ENCODE assay signal across 8 cellular contexts in the genomic region with DNA sequence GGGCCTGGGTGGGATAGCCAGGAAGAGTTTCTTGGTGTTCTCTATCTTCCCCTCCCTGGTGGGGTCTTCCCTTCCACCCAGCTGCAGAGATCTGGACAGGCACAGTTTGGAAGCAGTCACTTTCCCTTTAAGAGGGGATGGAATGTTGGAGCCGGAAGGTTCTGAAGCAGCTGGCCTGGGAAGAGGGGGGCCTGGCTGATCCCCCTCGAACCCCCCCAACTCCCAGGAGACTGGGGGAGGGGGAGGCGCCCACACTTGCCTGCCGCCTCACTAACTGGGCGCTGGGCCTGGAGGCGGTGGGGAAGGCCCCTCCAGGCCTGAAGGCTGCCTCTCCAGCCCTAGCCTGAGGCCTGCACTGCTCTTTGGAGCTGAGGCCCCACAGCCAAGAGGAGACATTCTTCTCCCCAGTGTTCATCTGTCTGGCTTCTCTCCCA. TPM values are rescaled to one million over a fixed set of nuclear protein-coding genes. Genes with fewer than 3 reads are reported as not detected.
DNase-seq lines count a peak whose midpoint lies in the region; ATAC-seq and TF ChIP-seq lines count a peak whose summit lies in the region.

No MANE protein-coding gene starts in this region.

- H3K27ac ChIP-seq in SJCRH30 (peak overlapping the region; percentile 71; the same call in 1 of the 2 replicates), mesenchymal stem cell (ENCODE audit: low read length, poor library complexity, severe bottlenecking) (peak overlapping the region; percentile 76)

- peak overlapping the region; percentile 89 for H3K4me2 ChIP-seq in mesenchymal stem cell (ENCODE audit: low read length, poor library complexity, severe bottlenecking)

- H3K9ac ChIP-seq in mesenchymal stem cell (ENCODE audit: low read length): peak overlapping the region; percentile 97

- TF ChIP-seq CTCF in endothelial cell (IDR thresholded peaks at IDR 0.05; ENCODE audit: unreplicated experiment): no peak
- no peak for TF ChIP-seq CTCF in type B pancreatic cell (conservative IDR thresholded peaks at IDR 0.05)

- peaks cover 7% of the 10 kb centered on the region; the same call in 1 of the 2 replicates for H3K4me1 ChIP-seq in SJCRH30
- H3K4me1 ChIP-seq in mesenchymal stem cell (ENCODE audit: control insufficient read depth, insufficient read depth, low read depth, low read length): peaks cover 17% of the 10 kb centered on the region

- 0% methylated on average over 5 of the region's 6 CpGs for WGBS in mesenchymal stem cell

- no peak overlapping the region for H3K23ac ChIP-seq in mesenchymal stem cell (ENCODE audit: low read length in 2 of 2)

- peak overlapping the region in 1 of 2 experiments; percentile 70 for H2BK12ac ChIP-seq in mesenchymal stem cell (ENCODE audit: low read length in 2 of 2)

- H3K79me1 ChIP-seq in mesenchymal stem cell (replicated peaks; ENCODE audit: low read length, poor library complexity, severe bottlenecking): peaks cover 1% of the 10 kb centered on the region

- DNase-seq in activated naive CD4-positive, alpha-beta T cell treated with anti-CD3 and anti-CD28 coated beads, Interleukin-2, amount 10 ng/mL, durations not matched to agents 7 days and 5 days: no peak
- DNase-seq in activated naive CD4-positive, alpha-beta T cell treated with Interleukin-2 at 50 U/mL for 16 hours: no peak
- DNase-seq in SJCRH30 (peak; percentile 81 to 84), endothelial cell (ENCODE audit: low spot score) (peak; percentile 24), mesenchymal stem cell (peak; percentile 55), type B pancreatic cell (ENCODE audit: extremely low spot score, unreplicated experiment) (no peak)

- peaks cover 3% of the 10 kb centered on the region; the same call in 1 of the 2 replicates for H3K36me3 ChIP-seq in SJCRH30
- H3K36me3 ChIP-seq in mesenchymal stem cell (ENCODE audit: control insufficient read depth in 1 of 2, insufficient read depth in 2 of 2, low read depth in 1 of 2, low read length in 2 of 2): peaks cover 0 to 5% of the 10 kb centered on the region in 2 experiments

- no peak overlapping the region for H2AK5ac ChIP-seq in mesenchymal stem cell (ENCODE audit: low read length, severe bottlenecking)

- no peak overlapping the region for H2AFZ ChIP-seq in mesenchymal stem cell (ENCODE audit: low read depth, low read length)

- H3K9me3 ChIP-seq in SJCRH30 (replicated peaks) (no peaks in the 10 kb centered on the region), mesenchymal stem cell (ENCODE audit: control insufficient read depth, low read length) (no peaks in the 10 kb centered on the region)

- H2BK120ac ChIP-seq in mesenchymal stem cell (ENCODE audit: low read depth, low read length): no peak overlapping the region

- H2BK5ac ChIP-seq in mesenchymal stem cell (ENCODE audit: low read depth, low read length, poor library complexity, severe bottlenecking): peak overlapping the region; percentile 66

- peak overlapping the region; percentile 97 for H3K4me3 Mint-ChIP-seq in activated naive CD4-positive, alpha-beta T cell treated with anti-CD3 and anti-CD28 coated beads, Interleukin-2, amount 10 ng/mL, durations not matched to agents 7 days and 5 days
- H3K4me3 Mint-ChIP-seq in endothelial cell (ENCODE audit: unreplicated experiment) (peak overlapping the region; percentile 97), type B pancreatic cell (peak overlapping the region; percentile 98)

- H3K27me3 Mint-ChIP-seq in activated naive CD4-positive, alpha-beta T cell treated with anti-CD3 and anti-CD28 coated beads, Interleukin-2, amount 10 ng/mL, durations not matched to agents 7 days and 5 days: no peaks in the 10 kb centered on the region
- H3K27me3 Mint-ChIP-seq in endothelial cell (ENCODE audit: unreplicated experiment): peaks cover 7% of the 10 kb centered on the region
- H3K27me3 Mint-ChIP-seq in type B pancreatic cell: no peaks in the 10 kb centered on the region

- H3K36me3 Mint-ChIP-seq in activated naive CD4-positive, alpha-beta T cell treated with anti-CD3 and anti-CD28 coated beads, Interleukin-2, amount 10 ng/mL, durations not matched to agents 7 days and 5 days: peaks cover 5% of the 10 kb centered on the region
- H3K36me3 Mint-ChIP-seq in endothelial cell (ENCODE audit: low read depth, unreplicated experiment) (peaks cover 5% of the 10 kb centered on the region), type B pancreatic cell (peaks cover 3% of the 10 kb centered on the region)

- H3K18ac ChIP-seq in mesenchymal stem cell (ENCODE audit: low read depth in 1 of 2, low read length in 2 of 2): peak overlapping the region; percentile 95 to 99

- H3K4ac ChIP-seq in mesenchymal stem cell (ENCODE audit: low read depth in 1 of 2, low read length in 2 of 2): peak overlapping the region; percentile 39 to 89

- H3K27ac Mint-ChIP-seq in activated naive CD4-positive, alpha-beta T cell treated with anti-CD3 and anti-CD28 coated beads, Interleukin-2, amount 10 ng/mL, durations not matched to agents 7 days and 5 days: peak overlapping the region; percentile 79
- H3K27ac Mint-ChIP-seq in endothelial cell (ENCODE audit: unreplicated experiment) (peak overlapping the region; percentile 88), type B pancreatic cell (peak overlapping the region; percentile 88)

- H2BK15ac ChIP-seq in mesenchymal stem cell (ENCODE audit: low read depth, poor library complexity, severe bottlenecking): peak overlapping the region; percentile 68

- CTCF ChIA-PET in activated naive CD4-positive, alpha-beta T cell treated with anti-CD3 and anti-CD28 coated beads, Interleukin-2, amount 10 ng/mL, durations not matched to agents 7 days and 5 days (lab: Charles Lee): interaction anchor here (1.1 to 1.5 kb wide), 2 partner anchors 10 to 93 kb away, joined by 3 read pairs; a partner anchor contains a TSS

- no peaks in the 10 kb centered on the region for H3K9me3 Mint-ChIP-seq in activated naive CD4-positive, alpha-beta T cell treated with anti-CD3 and anti-CD28 coated beads, Interleukin-2, amount 10 ng/mL, durations not matched to agents 7 days and 5 days
- no peaks in the 10 kb centered on the region for H3K9me3 Mint-ChIP-seq in endothelial cell (ENCODE audit: unreplicated experiment)
- no peaks in the 10 kb centered on the region for H3K9me3 Mint-ChIP-seq in type B pancreatic cell

- H4K8ac ChIP-seq in mesenchymal stem cell (ENCODE audit: low read length): peak overlapping the region; percentile 91

- H3K27me3 ChIP-seq in SJCRH30: no peaks in the 10 kb centered on the region
- no peaks in the 10 kb centered on the region for H3K27me3 ChIP-seq in mesenchymal stem cell (ENCODE audit: control insufficient read depth in 1 of 2, insufficient read depth in 1 of 2, low read length in 2 of 2)

- H3K14ac ChIP-seq in mesenchymal stem cell (ENCODE audit: low read length in 2 of 2): peak overlapping the region in 1 of 2 experiments; percentile 91

- H4K91ac ChIP-seq in mesenchymal stem cell (ENCODE audit: low read length): peak overlapping the region; percentile 22

- H3K4me3 ChIP-seq in SJCRH30 (peak overlapping the region; percentile 98), mesenchymal stem cell (ENCODE audit: insufficient read depth in 1 of 2, low read depth in 1 of 2, low read length in 2 of 2) (peak overlapping the region; percentile 83 to 88)

- ATAC-seq in GM21360 (IDR thresholded peaks at IDR 0.05; ENCODE audit: unreplicated experiment) (no peak), GM18867 (IDR thresholded peaks at IDR 0.05; ENCODE audit: unreplicated experiment) (no peak)

- H3K4me1 Mint-ChIP-seq in activated naive CD4-positive, alpha-beta T cell treated with anti-CD3 and anti-CD28 coated beads, Interleukin-2, amount 10 ng/mL, durations not matched to agents 7 days and 5 days: peaks cover 33% of the 10 kb centered on the region
- H3K4me1 Mint-ChIP-seq in endothelial cell (ENCODE audit: unreplicated experiment) (peaks cover 42% of the 10 kb centered on the region), type B pancreatic cell (ENCODE audit: unreplicated experiment) (peaks cover 29% of the 10 kb centered on the region)

RNA-seq across cellular contexts. Expression of a gene that starts 1.4 kb away (rescaled TPM):
- total RNA-seq in SJCRH30 (2014; rRNA removed; shearing (Covaris generic)): 38.5 and 43.7 TPM in 2 replicates
- 103 TPM for total RNA-seq in endothelial cell (ENCODE audit: unreplicated experiment)
- polyA plus RNA-seq in mesenchymal stem cell (2013, experiment 1 of 2): 67.6 TPM
- 65.3 TPM for polyA plus RNA-seq in mesenchymal stem cell (2013, experiment 2 of 2)
- total RNA-seq in type B pancreatic cell (ENCODE audit: low replicate concordance): 70.8 and 84.8 TPM in 2 replicates

RNA-seq across cellular contexts. Expression of a gene that starts 18.1 kb away (rescaled TPM):
- total RNA-seq in SJCRH30 (2014; rRNA removed; shearing (Covaris generic)): 194 and 196 TPM in 2 replicates
- 401 TPM for total RNA-seq in endothelial cell (ENCODE audit: unreplicated experiment)
- polyA plus RNA-seq in mesenchymal stem cell (2013, experiment 1 of 2): 465 TPM
- 472 TPM for polyA plus RNA-seq in mesenchymal stem cell (2013, experiment 2 of 2)
- 249 and 298 TPM in 2 replicates for total RNA-seq in type B pancreatic cell (ENCODE audit: low replicate concordance)

RNA-seq across cellular contexts. Expression of a gene that starts 21.4 kb away (rescaled TPM):
- 42.6 and 43.0 TPM in 2 replicates for total RNA-seq in SJCRH30 (2014; rRNA removed; shearing (Covaris generic))
- total RNA-seq in endothelial cell (ENCODE audit: unreplicated experiment) (37.0 TPM), type B pancreatic cell (ENCODE audit: low replicate concordance) (43.9 and 48.5 TPM in 2 replicates)
- 22.7 TPM for polyA plus RNA-seq in mesenchymal stem cell (2013, experiment 1 of 2)
- 22.7 TPM for polyA plus RNA-seq in mesenchymal stem cell (2013, experiment 2 of 2)

RNA-seq across cellular contexts. Expression of a gene that starts 29.5 kb away (rescaled TPM):
- 29.4 and 32.6 TPM in 2 replicates for total RNA-seq in SJCRH30 (2014; rRNA removed; shearing (Covaris generic))
- total RNA-seq in endothelial cell (ENCODE audit: unreplicated experiment): 68.1 TPM
- 24.1 TPM for polyA plus RNA-seq in mesenchymal stem cell (2013, experiment 1 of 2)
- 23.9 TPM for polyA plus RNA-seq in mesenchymal stem cell (2013, experiment 2 of 2)
- total RNA-seq in type B pancreatic cell (ENCODE audit: low replicate concordance): 72.3 and 74.3 TPM in 2 replicates

RNA-seq across cellular contexts. Expression of a gene that starts 59.7 kb away (rescaled TPM):
- total RNA-seq in SJCRH30 (2014; rRNA removed; shearing (Covaris generic)): 6.5 and 8.0 TPM in 2 replicates
- total RNA-seq in endothelial cell (ENCODE audit: unreplicated experiment): not detected
- not detected for polyA plus RNA-seq in mesenchymal stem cell (2013, experiment 1 of 2)
- not detected for polyA plus RNA-seq in mesenchymal stem cell (2013, experiment 2 of 2)
- total RNA-seq in type B pancreatic cell (ENCODE audit: low replicate concordance): not detected in 2 replicates

Comparison
In these comparisons a context has a peak if more than half of its experiments do, and no peak if none do; other contexts are left out.
1. DNase-seq: peak in SJCRH30 (2 of 2), endothelial cell (single experiment) and mesenchymal stem cell (single experiment); none in activated naive CD4-positive, alpha-beta T cell treated with anti-CD3 and anti-CD28 coated beads, Interleukin-2, amount 10 ng/mL, durations not matched to agents 7 days and 5 days (single experiment), activated naive CD4-positive, alpha-beta T cell treated with Interleukin-2 at 50 U/mL for 16 hours (single experiment) and type B pancreatic cell (single experiment).
2. Peak in every context shown above with its lines, with median percentiles within 50 percentile points of each other: H3K27ac Mint-ChIP-seq and H3K4me3 Mint-ChIP-seq.